Comparison of ENCODE assay signal across 3 cellular contexts in genomic region chr17:34958438-34958837, GRCh38.
TF ChIP-seq lines count a peak whose summit lies in the region.

No MANE protein-coding gene starts in this region.

TF ChIP-seq in HepG2, 621 proteins besides CTCF, POLR2A, EP300 and RAD21:
- TF ChIP-seq TBX2 (CRISPR knock-in tag; IDR thresholded peaks at IDR 0.05; ENCODE audit: borderline replicate concordance) (no peak), ZNF547 (CRISPR knock-in tag; IDR thresholded peaks at IDR 0.05) (no peak), MAFK (conservative IDR thresholded peaks at IDR 0.05 in 1 of 2, IDR thresholded peaks at IDR 0.05 in 1 of 2; ENCODE audit: low read length in 2 of 2) (peak in 1 of 2 experiments; percentile 26; a peak in 1 of 4 replicates), ZSCAN30 (CRISPR knock-in tag; IDR thresholded peaks at IDR 0.05) (no peak), ATF7 (IDR thresholded peaks at IDR 0.05) (peak; percentile 53), ATF7 (CRISPR knock-in tag; IDR thresholded peaks at IDR 0.05) (no peak), ZNF639 (CRISPR knock-in tag; conservative IDR thresholded peaks at IDR 0.05) (no peak), ESRRA (CRISPR knock-in tag; IDR thresholded peaks at IDR 0.05; ENCODE audit: low read depth) (no peak), ZNF850 (CRISPR knock-in tag; conservative IDR thresholded peaks at IDR 0.05) (no peak), CREB1 (IDR thresholded peaks at IDR 0.05) (peak; percentile 82), CREB1 (CRISPR knock-in tag; IDR thresholded peaks at IDR 0.05) (no peak)
- TF ChIP-seq, protein P1, sequence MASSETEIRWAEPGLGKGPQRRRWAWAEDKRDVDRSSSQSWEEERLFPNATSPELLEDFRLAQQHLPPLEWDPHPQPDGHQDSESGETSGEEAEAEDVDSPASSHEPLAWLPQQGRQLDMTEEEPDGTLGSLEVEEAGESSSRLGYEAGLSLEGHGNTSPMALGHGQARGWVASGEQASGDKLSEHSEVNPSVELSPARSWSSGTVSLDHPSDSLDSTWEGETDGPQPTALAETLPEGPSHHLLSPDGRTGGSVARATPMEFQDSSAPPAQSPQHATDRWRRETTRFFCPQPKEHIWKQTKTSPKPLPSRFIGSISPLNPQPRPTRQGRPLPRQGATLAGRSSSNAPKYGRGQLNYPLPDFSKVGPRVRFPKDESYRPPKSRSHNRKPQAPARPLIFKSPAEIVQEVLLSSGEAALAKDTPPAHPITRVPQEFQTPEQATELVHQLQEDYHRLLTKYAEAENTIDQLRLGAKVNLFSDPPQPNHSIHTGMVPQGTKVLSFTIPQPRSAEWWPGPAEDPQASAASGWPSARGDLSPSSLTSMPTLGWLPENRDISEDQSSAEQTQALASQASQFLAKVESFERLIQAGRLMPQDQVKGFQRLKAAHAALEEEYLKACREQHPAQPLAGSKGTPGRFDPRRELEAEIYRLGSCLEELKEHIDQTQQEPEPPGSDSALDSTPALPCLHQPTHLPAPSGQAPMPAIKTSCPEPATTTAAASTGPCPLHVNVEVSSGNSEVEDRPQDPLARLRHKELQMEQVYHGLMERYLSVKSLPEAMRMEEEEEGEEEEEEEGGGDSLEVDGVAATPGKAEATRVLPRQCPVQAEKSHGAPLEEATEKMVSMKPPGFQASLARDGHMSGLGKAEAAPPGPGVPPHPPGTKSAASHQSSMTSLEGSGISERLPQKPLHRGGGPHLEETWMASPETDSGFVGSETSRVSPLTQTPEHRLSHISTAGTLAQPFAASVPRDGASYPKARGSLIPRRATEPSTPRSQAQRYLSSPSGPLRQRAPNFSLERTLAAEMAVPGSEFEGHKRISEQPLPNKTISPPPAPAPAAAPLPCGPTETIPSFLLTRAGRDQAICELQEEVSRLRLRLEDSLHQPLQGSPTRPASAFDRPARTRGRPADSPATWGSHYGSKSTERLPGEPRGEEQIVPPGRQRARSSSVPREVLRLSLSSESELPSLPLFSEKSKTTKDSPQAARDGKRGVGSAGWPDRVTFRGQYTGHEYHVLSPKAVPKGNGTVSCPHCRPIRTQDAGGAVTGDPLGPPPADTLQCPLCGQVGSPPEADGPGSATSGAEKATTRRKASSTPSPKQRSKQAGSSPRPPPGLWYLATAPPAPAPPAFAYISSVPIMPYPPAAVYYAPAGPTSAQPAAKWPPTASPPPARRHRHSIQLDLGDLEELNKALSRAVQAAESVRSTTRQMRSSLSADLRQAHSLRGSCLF (CRISPR knock-in tag; IDR thresholded peaks at IDR 0.05; ENCODE audit: borderline replicate concordance): no peak
TF ChIP-seq in HepG2: peak in this region for 3.

TF ChIP-seq in A549, 52 proteins besides CTCF, POLR2A, EP300 and RAD21:
- TF ChIP-seq ZNF302 (CRISPR knock-in tag; IDR thresholded peaks at IDR 0.05) (no peak), MAFK (IDR thresholded peaks at IDR 0.05; ENCODE audit: partially characterized antibody) (peak; percentile 28), KDM5A (IDR thresholded peaks at IDR 0.05) (no peak)

TF ChIP-seq in K562, 482 proteins besides CTCF, POLR2A, EP300 and RAD21 (continues in another document):
- no peak for TF ChIP-seq MTA2 (IDR thresholded peaks at IDR 0.05; ENCODE audit: low read depth)
- TF ChIP-seq ZBTB49 (CRISPR knock-in tag; IDR thresholded peaks at IDR 0.05; ENCODE audit: borderline replicate concordance): no peak
- no peak for TF ChIP-seq POU5F1 (IDR thresholded peaks at IDR 0.05; ENCODE audit: borderline replicate concordance, low read depth, low read length, partially characterized antibody)
- TF ChIP-seq SP2 (IDR thresholded peaks at IDR 0.05; ENCODE audit: extremely low read depth, low read depth, low read length, poor library complexity, severe bottlenecking): no peak
- TF ChIP-seq SNIP1 (IDR thresholded peaks at IDR 0.05; ENCODE audit: low read depth): no peak
- TF ChIP-seq C11orf30 (IDR thresholded peaks at IDR 0.05; ENCODE audit: low read depth): no peak
- no peak for TF ChIP-seq E2F8 (IDR thresholded peaks at IDR 0.05; ENCODE audit: low read depth, partially characterized antibody)
- peak; percentile 42; the same call in 1 of the 2 replicates for TF ChIP-seq ATF7 (IDR thresholded peaks at IDR 0.05)
- no peak for TF ChIP-seq PHTF2 (CRISPR knock-in tag; IDR thresholded peaks at IDR 0.05)
- no peak for TF ChIP-seq ARNT (IDR thresholded peaks at IDR 0.05)
- TF ChIP-seq POLR2G (IDR thresholded peaks at IDR 0.05; ENCODE audit: low read depth, low read length): no peak
- TF ChIP-seq FOXJ3 (CRISPR knock-in tag; IDR thresholded peaks at IDR 0.05): no peak
- TF ChIP-seq, protein P2, sequence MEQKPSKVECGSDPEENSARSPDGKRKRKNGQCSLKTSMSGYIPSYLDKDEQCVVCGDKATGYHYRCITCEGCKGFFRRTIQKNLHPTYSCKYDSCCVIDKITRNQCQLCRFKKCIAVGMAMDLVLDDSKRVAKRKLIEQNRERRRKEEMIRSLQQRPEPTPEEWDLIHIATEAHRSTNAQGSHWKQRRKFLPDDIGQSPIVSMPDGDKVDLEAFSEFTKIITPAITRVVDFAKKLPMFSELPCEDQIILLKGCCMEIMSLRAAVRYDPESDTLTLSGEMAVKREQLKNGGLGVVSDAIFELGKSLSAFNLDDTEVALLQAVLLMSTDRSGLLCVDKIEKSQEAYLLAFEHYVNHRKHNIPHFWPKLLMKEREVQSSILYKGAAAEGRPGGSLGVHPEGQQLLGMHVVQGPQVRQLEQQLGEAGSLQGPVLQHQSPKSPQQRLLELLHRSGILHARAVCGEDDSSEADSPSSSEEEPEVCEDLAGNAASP (IDR thresholded peaks at IDR 0.05): no peak
- TF ChIP-seq, protein P3, sequence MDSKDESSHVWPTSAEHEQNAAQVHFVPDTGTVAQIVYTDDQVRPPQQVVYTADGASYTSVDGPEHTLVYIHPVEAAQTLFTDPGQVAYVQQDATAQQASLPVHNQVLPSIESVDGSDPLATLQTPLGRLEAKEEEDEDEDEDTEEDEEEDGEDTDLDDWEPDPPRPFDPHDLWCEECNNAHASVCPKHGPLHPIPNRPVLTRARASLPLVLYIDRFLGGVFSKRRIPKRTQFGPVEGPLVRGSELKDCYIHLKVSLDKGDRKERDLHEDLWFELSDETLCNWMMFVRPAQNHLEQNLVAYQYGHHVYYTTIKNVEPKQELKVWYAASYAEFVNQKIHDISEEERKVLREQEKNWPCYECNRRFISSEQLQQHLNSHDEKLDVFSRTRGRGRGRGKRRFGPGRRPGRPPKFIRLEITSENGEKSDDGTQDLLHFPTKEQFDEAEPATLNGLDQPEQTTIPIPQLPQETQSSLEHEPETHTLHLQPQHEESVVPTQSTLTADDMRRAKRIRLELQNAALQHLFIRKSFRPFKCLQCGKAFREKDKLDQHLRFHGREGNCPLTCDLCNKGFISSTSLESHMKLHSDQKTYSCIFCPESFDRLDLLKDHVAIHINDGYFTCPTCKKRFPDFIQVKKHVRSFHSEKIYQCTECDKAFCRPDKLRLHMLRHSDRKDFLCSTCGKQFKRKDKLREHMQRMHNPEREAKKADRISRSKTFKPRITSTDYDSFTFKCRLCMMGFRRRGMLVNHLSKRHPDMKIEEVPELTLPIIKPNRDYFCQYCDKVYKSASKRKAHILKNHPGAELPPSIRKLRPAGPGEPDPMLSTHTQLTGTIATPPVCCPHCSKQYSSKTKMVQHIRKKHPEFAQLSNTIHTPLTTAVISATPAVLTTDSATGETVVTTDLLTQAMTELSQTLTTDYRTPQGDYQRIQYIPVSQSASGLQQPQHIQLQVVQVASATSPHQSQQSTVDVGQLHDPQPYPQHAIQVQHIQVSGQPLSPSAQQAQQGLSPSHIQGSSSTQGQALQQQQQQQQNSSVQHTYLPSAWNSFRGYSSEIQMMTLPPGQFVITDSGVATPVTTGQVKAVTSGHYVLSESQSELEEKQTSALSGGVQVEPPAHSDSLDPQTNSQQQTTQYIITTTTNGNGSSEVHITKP (IDR thresholded peaks at IDR 0.05; ENCODE audit: partially characterized antibody): no peak
- TF ChIP-seq ZBTB11 (CRISPR knock-in tag; IDR thresholded peaks at IDR 0.05): no peak
- TF ChIP-seq MAFK (IDR thresholded peaks at IDR 0.05; ENCODE audit: low read length): no peak
- TF ChIP-seq GATA2 (CRISPR knock-in tag; IDR thresholded peaks at IDR 0.05): no peak
- no peak for TF ChIP-seq POLR3A (IDR thresholded peaks at IDR 0.05; ENCODE audit: borderline replicate concordance, extremely low read depth, insufficient read depth, insufficient read length)
- TF ChIP-seq ZNF436 (CRISPR knock-in tag; IDR thresholded peaks at IDR 0.05): no peak
- no peak for TF ChIP-seq MCM5 (IDR thresholded peaks at IDR 0.05; ENCODE audit: low read depth)
- TF ChIP-seq NR3C1 (CRISPR knock-in tag; IDR thresholded peaks at IDR 0.05): no peak
- TF ChIP-seq RBM17 (IDR thresholded peaks at IDR 0.05; ENCODE audit: borderline replicate concordance, low read depth, low read length): no peak
- no peak for TF ChIP-seq HNRNPUL1 (IDR thresholded peaks at IDR 0.05; ENCODE audit: low read length)
- no peak for TF ChIP-seq IRF2 (CRISPR knock-in tag; IDR thresholded peaks at IDR 0.05)
- TF ChIP-seq ZNF780A (CRISPR knock-in tag; IDR thresholded peaks at IDR 0.05): no peak
- TF ChIP-seq ZKSCAN3 (CRISPR knock-in tag; IDR thresholded peaks at IDR 0.05): no peak
- no peak for TF ChIP-seq SIN3A (IDR thresholded peaks at IDR 0.05; ENCODE audit: borderline replicate concordance in 2 of 2, control insufficient read depth in 1 of 2, low read depth in 2 of 2, low read length in 2 of 2)
- TF ChIP-seq RBM22 (IDR thresholded peaks at IDR 0.05; ENCODE audit: low read depth, low read length, poor library complexity, severe bottlenecking): no peak
- TF ChIP-seq, protein P4, sequence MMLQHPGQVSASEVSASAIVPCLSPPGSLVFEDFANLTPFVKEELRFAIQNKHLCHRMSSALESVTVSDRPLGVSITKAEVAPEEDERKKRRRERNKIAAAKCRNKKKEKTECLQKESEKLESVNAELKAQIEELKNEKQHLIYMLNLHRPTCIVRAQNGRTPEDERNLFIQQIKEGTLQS (IDR thresholded peaks at IDR 0.05): peak; percentile 68
- TF ChIP-seq, protein P4 (CRISPR knock-in tag; conservative IDR thresholded peaks at IDR 0.05): no peak
- TF ChIP-seq, protein P5, sequence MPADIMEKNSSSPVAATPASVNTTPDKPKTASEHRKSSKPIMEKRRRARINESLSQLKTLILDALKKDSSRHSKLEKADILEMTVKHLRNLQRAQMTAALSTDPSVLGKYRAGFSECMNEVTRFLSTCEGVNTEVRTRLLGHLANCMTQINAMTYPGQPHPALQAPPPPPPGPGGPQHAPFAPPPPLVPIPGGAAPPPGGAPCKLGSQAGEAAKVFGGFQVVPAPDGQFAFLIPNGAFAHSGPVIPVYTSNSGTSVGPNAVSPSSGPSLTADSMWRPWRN (IDR thresholded peaks at IDR 0.05; ENCODE audit: low read depth): no peak
- peak; percentile 50 for TF ChIP-seq CREM (IDR thresholded peaks at IDR 0.05; ENCODE audit: low read depth)
- no peak for TF ChIP-seq HIVEP1 (CRISPR knock-in tag; IDR thresholded peaks at IDR 0.05)
